Comparison of ENCODE assay signal across 1 cellular context in the genomic region with DNA sequence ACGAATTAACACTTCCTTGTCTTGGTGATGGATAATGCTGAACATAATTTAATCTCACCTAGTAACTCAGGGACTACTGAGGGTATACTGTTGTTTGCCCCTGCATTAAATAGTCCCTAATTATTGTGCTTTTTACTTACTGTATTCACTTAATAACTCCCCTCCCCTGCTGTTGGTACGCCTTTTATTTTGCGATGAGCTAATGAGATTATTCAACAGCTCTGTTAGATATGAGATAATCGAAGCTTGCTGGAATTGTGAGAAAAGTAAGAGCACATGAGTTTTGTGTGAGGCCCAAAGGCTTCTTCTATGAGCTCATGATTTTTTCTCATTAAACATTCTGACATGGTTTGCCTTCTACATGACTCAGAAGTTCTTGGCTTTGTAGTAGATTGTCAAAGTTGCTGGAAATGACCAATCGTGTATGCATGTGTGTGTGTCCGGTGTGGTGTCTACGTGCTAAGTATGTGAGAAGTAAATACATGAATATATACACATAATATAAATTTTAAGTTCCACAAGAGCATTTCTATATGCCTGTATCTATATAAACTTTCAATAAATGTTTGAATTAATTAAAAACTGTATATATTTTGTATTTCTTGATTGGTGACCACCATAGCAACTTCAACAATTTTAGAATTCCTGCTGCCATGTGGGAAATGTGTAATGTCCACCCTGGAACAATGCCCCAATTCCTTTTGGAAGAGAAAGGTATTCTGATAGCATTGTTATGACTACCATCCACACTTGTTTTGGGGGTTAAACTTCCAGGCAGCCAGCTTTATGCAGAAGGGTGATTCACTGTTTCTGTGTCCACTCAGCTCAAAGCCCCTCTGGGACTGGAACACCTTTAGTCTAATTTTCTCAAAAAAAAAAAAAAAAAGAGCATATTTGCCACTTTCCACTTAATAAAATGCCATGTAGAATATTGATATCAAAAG.
TF ChIP-seq lines count a peak whose summit lies in the region.

No MANE protein-coding gene starts in this region.

TF ChIP-seq in K562, 482 proteins besides CTCF, POLR2A, EP300 and RAD21 (continued from another document):
- TF ChIP-seq GMEB1 (CRISPR knock-in tag; IDR thresholded peaks at IDR 0.05) (no peak), CHD1 (IDR thresholded peaks at IDR 0.05; ENCODE audit: low read length) (no peak), SRSF3 (IDR thresholded peaks at IDR 0.05; ENCODE audit: insufficient read depth, low read length) (no peak), XRCC5 (IDR thresholded peaks at IDR 0.05; ENCODE audit: low read depth, low read length) (no peak), PCBP2 (IDR thresholded peaks at IDR 0.05; ENCODE audit: low read depth, low read length, poor library complexity, severe bottlenecking) (no peak), SUPT5H (IDR thresholded peaks at IDR 0.05) (no peak), CREBBP (IDR thresholded peaks at IDR 0.05; ENCODE audit: low read depth, low read length) (no peak), CCAR2 (IDR thresholded peaks at IDR 0.05; ENCODE audit: low read depth, low read length) (no peak), DMBX1 (CRISPR knock-in tag; IDR thresholded peaks at IDR 0.05; ENCODE audit: borderline replicate concordance) (no peak), POLR2AphosphoS5 (IDR thresholded peaks at IDR 0.05; ENCODE audit: control insufficient read depth, insufficient read depth, low read depth, low read length) (no peak), ZNF124 (CRISPR knock-in tag; IDR thresholded peaks at IDR 0.05) (no peak), REST (CRISPR knock-in tag; IDR thresholded peaks at IDR 0.05; ENCODE audit: low read depth) (no peak)
- TF ChIP-seq, protein P1, sequence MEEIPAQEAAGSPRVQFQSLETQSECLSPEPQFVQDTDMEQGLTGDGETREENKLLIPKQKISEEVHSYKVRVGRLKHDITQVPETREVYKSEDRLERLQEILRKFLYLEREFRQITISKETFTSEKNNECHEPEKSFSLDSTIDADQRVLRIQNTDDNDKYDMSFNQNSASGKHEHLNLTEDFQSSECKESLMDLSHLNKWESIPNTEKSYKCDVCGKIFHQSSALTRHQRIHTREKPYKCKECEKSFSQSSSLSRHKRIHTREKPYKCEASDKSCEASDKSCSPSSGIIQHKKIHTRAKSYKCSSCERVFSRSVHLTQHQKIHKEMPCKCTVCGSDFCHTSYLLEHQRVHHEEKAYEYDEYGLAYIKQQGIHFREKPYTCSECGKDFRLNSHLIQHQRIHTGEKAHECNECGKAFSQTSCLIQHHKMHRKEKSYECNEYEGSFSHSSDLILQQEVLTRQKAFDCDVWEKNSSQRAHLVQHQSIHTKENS (CRISPR knock-in tag; IDR thresholded peaks at IDR 0.05) = no peak
